Comparison of ENCODE assay signal across 9 cellular contexts in the genomic region with DNA sequence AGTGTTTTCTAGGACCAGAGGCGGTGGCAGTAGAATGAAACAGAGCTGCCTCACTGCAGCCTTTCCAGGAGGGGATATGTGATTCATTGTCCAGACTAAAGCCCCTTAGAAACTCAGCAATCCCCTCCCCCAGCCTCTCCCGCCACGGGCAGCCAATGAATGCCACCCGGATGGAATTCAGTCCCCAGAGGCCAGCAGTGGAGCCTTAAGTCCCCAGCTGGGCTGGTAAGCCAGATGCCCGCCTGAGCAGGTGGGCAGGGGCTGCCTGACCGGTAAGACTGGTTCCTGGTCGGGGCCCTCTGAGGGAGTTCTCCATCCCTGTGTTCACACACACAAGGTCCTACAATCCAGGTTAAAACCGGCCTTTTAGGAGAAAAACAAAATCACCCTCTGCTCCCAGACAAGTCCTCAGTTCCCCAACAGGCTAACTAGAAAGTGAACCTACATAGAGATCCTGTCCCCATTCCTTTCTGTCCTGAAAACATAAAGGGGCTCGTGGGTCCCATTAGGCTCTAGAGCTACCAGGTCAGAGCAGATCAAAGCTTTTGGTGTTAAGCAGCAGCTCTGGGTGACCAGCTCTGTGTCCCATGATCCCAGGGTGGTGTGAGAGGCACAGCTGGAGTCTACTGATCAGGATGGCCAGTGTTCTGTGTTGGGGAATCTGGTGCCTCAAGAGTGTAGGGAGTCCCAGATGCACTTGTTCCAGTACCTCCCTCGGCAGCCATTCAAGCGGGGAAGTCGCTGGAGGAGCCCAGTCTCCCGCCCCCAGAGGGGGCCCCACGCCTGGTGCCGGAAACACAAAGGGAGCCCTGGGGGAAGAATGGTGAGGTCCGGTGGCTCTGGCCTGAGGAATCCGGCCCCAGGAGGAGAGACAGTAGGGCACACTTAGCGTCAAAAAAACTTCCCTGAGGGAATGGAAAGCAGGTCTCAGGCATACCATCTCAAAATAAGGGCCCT. TPM values are rescaled to one million over a fixed set of nuclear protein-coding genes. Genes with fewer than 3 reads are reported as not detected.
DNase-seq lines count a peak whose midpoint lies in the region; ATAC-seq, FAIRE-seq and TF ChIP-seq lines count a peak whose summit lies in the region.
"Had no signal": no experiment of that assay in that cellular context is flagged by ENCODE, and none has a peak within 500 bp of the region (broad histone marks: within the 10 kb centered on the region; RNA-seq: fewer than 3 reads in every experiment).

No MANE protein-coding gene starts in this region.

- H3K27me3 ChIP-seq in keratinocyte (ENCODE audit: control insufficient read depth, extremely low read depth, insufficient read depth, low read length): no peaks in the 10 kb centered on the region

- peaks cover 2 to 3% of the 10 kb centered on the region in 2 experiments for H3K36me3 ChIP-seq in keratinocyte (ENCODE audit: control insufficient read depth in 2 of 2, extremely low read depth in 1 of 2, insufficient read depth in 2 of 2, low read length in 2 of 2)

- TF ChIP-seq CTCF in keratinocyte (optimal IDR thresholded peaks at IDR 0.05 in 1 of 3, IDR thresholded peaks at IDR 0.05 in 1 of 3, conservative IDR thresholded peaks at IDR 0.05 in 1 of 3; ENCODE audit: extremely low read depth in 1 of 3, insufficient read depth in 2 of 3, low read length in 3 of 3): no peak

- peaks cover 4% of the 10 kb centered on the region for H3K79me2 ChIP-seq in keratinocyte (ENCODE audit: control insufficient read depth, insufficient read depth, low read length)

- FAIRE-seq in keratinocyte (lab: Jason Lieb, UNC): no peak
- FAIRE-seq: frontal cortex had no signal

- ATAC-seq in HG02642 (IDR thresholded peaks at IDR 0.05; ENCODE audit: poor library complexity, unreplicated experiment) (no peak), GM21367 (IDR thresholded peaks at IDR 0.05; ENCODE audit: unreplicated experiment) (no peak)

- H3K4me3 ChIP-seq in keratinocyte (ENCODE audit: control insufficient read depth in 2 of 3, extremely low read depth in 1 of 3, insufficient read depth in 2 of 3, low read depth in 1 of 3, low read length in 3 of 3): peak overlapping the region in 1 of 3 experiments; percentile 21

- dilution Hi-C loops in keratinocyte (cut with MboI; ENCODE audit: extremely low pct_ligation_motif_present, low sequenced_read_pairs): no loop called here

- peaks cover 31% of the 10 kb centered on the region for H3K4me1 ChIP-seq in keratinocyte (ENCODE audit: control insufficient read depth, extremely low read depth, insufficient read depth, low read length)

- H3K4me2 ChIP-seq in keratinocyte (ENCODE audit: control insufficient read depth, extremely low read depth, insufficient read depth, low read depth, low read length): peak overlapping the region; percentile 67

- no peak overlapping the region for H2AFZ ChIP-seq in keratinocyte (ENCODE audit: control insufficient read depth, low read length)

- peak; percentile 80 for DNase-seq in activated CD8-positive, alpha-beta memory T cell treated with anti-CD3 and anti-CD28 coated beads for 24 hours
- no peak for DNase-seq in activated CD8-positive, alpha-beta memory T cell treated with anti-CD3 and anti-CD28 coated beads, Interleukin-2, amount 50 U/mL, for 4 hours
- peak; percentile 76 for DNase-seq in NCI-H748 treated with DMSO at 0.1 percent for 48 hours (lab: John Stamatoyannopoulos, UW)
- peak; percentile 51 for DNase-seq in astrocyte of the hippocampus (ENCODE audit: low read depth, low spot score)
- DNase-seq in keratinocyte (ENCODE audit: low read depth, low spot score): no peak
- peak; percentile 26 for DNase-seq in stimulated activated CD4-positive, alpha-beta T cell treated with anti-CD3 and anti-CD28 coated beads, Interleukin-4, amount 100 ng/mL, for 1 hour

- no peak overlapping the region for H3K9ac ChIP-seq in keratinocyte (ENCODE audit: control insufficient read depth, extremely low read depth, insufficient read depth, low read length)

- peaks cover 3% of the 10 kb centered on the region for H3K9me1 ChIP-seq in keratinocyte (ENCODE audit: control insufficient read depth, extremely low read depth, insufficient read depth, low read length)

- H3K27ac ChIP-seq in keratinocyte (ENCODE audit: control insufficient read depth, insufficient read depth, low read length): no peak overlapping the region

- peaks cover 4% of the 10 kb centered on the region for H4K20me1 ChIP-seq in keratinocyte (ENCODE audit: control insufficient read depth, extremely low read depth, insufficient read depth, low read length)

- H3K9me3 ChIP-seq in keratinocyte (ENCODE audit: control insufficient read depth, low read depth, low read length): no peaks in the 10 kb centered on the region

RNA-seq across cellular contexts. Expression of gene PATZ1, which starts 2.6 kb away (rescaled TPM):
- polyA plus RNA-seq in keratinocyte: 2.5 to 5.0 TPM (median 3.4 TPM) in 3 replicates
- polyA plus RNA-seq in keratinocyte (2011; ENCODE audit: low read depth): 0.52 TPM
- 2.4 and 3.2 TPM in 2 replicates for polyA plus RNA-seq in keratinocyte (2011; cell fraction: cytosol; rRNA removed)
- polyA plus RNA-seq in keratinocyte (2011; cell fraction: nucleus; rRNA removed): 5.1 and 6.9 TPM in 2 replicates
- 2.0 and 6.1 TPM in 2 replicates for polyA plus RNA-seq in keratinocyte (2012; ENCODE audit: low replicate concordance)
- polyA minus RNA-seq in keratinocyte: 3.7 to 11.6 TPM (median 5.7 TPM) in 3 replicates
- 8.8 TPM for polyA minus RNA-seq in keratinocyte (2011; cell fraction: cytosol; rRNA and poly(A)+ RNA removed)
- 3.9 and 6.4 TPM in 2 replicates for polyA minus RNA-seq in keratinocyte (2011; cell fraction: nucleus; rRNA and poly(A)+ RNA removed)

RNA-seq across cellular contexts. Expression of gene PIK3IP1, which starts 51.2 kb away (rescaled TPM):
- 13.3 to 25.6 TPM (median 13.9 TPM) in 3 replicates for polyA plus RNA-seq in keratinocyte
- 26.2 TPM for polyA plus RNA-seq in keratinocyte (2011; ENCODE audit: low read depth)
- 7.2 and 9.9 TPM in 2 replicates for polyA plus RNA-seq in keratinocyte (2011; cell fraction: cytosol; rRNA removed)
- 33.1 and 36.3 TPM in 2 replicates for polyA plus RNA-seq in keratinocyte (2011; cell fraction: nucleus; rRNA removed)
- polyA plus RNA-seq in keratinocyte (2012; ENCODE audit: low replicate concordance): 11.0 and 34.9 TPM in 2 replicates
- 6.2 to 25.4 TPM (median 10.1 TPM) in 3 replicates for polyA minus RNA-seq in keratinocyte
- polyA minus RNA-seq in keratinocyte (2011; cell fraction: cytosol; rRNA and poly(A)+ RNA removed): 22.3 TPM
- polyA minus RNA-seq in keratinocyte (2011; cell fraction: nucleus; rRNA and poly(A)+ RNA removed): 37.1 and 42.4 TPM in 2 replicates

RNA-seq across cellular contexts. Expression of gene DRG1, which starts 55.9 kb away (rescaled TPM):
- 60.6 to 87.4 TPM (median 86.9 TPM) in 3 replicates for polyA plus RNA-seq in keratinocyte
- 71.9 TPM for polyA plus RNA-seq in keratinocyte (2011; ENCODE audit: low read depth)
- polyA plus RNA-seq in keratinocyte (2011; cell fraction: cytosol; rRNA removed): 60.7 and 93.9 TPM in 2 replicates
- polyA plus RNA-seq in keratinocyte (2011; cell fraction: nucleus; rRNA removed): 49.8 and 54.5 TPM in 2 replicates
- 48.1 and 59.2 TPM in 2 replicates for polyA plus RNA-seq in keratinocyte (2012; ENCODE audit: low replicate concordance)
- polyA minus RNA-seq in keratinocyte: 22.6 to 94.3 TPM (median 70.4 TPM) in 3 replicates
- 47.8 TPM for polyA minus RNA-seq in keratinocyte (2011; cell fraction: cytosol; rRNA and poly(A)+ RNA removed)
- 15.4 and 28.5 TPM in 2 replicates for polyA minus RNA-seq in keratinocyte (2011; cell fraction: nucleus; rRNA and poly(A)+ RNA removed)

Comparison
In these comparisons a context has a peak if more than half of its experiments do, and no peak if none do; other contexts are left out.
1. DNase-seq: peak in activated CD8-positive, alpha-beta memory T cell treated with anti-CD3 and anti-CD28 coated beads for 24 hours (single experiment), NCI-H748 treated with DMSO at 0.1 percent for 48 hours (single experiment), astrocyte of the hippocampus (single experiment) and stimulated activated CD4-positive, alpha-beta T cell treated with anti-CD3 and anti-CD28 coated beads, Interleukin-4, amount 100 ng/mL, for 1 hour (single experiment); none in activated CD8-positive, alpha-beta memory T cell treated with anti-CD3 and anti-CD28 coated beads, Interleukin-2, amount 50 U/mL, for 4 hours (single experiment) and keratinocyte (single experiment).